In the genomic region with DNA sequence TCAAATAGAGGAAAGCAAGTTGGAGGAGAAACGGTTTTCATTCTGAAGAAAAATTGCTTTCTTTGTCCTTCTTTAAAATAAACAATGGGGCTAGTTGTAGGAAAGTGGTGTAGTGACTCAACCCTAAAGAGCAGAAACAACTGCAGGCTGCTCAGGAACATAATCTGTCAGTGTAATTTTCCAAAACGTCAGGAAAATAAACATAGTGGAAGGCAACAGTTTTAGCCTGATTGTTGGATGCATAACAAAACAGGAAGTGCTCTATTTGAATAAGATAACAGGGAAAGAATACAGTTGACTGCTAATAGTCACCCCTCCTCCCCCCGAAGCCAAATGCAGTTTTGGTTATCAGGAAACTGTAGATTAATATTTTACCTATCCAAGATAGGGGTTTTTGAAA, we compare ENCODE assay signal across 1 cellular context.
TF ChIP-seq lines count a peak whose summit lies in the region.

No MANE protein-coding gene starts in this region.

TF ChIP-seq in GM23338, 12 proteins besides CTCF, POLR2A, EP300 and RAD21:
- TF ChIP-seq, protein P1, sequence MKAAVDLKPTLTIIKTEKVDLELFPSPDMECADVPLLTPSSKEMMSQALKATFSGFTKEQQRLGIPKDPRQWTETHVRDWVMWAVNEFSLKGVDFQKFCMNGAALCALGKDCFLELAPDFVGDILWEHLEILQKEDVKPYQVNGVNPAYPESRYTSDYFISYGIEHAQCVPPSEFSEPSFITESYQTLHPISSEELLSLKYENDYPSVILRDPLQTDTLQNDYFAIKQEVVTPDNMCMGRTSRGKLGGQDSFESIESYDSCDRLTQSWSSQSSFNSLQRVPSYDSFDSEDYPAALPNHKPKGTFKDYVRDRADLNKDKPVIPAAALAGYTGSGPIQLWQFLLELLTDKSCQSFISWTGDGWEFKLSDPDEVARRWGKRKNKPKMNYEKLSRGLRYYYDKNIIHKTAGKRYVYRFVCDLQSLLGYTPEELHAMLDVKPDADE (IDR thresholded peaks at IDR 0.05): no peak
- TF ChIP-seq EZH2 (IDR thresholded peaks at IDR 0.05; ENCODE audit: low read depth, unreplicated experiment): no peak
- TF ChIP-seq CREB1 (CRISPR knock-in tag; IDR thresholded peaks at IDR 0.05; ENCODE audit: low read depth): no peak
- no peak for TF ChIP-seq ZNF114 (CRISPR knock-in tag; IDR thresholded peaks at IDR 0.05)
- TF ChIP-seq JUNB (IDR thresholded peaks at IDR 0.05; ENCODE audit: unreplicated experiment): no peak
